ENCODE assay signal across 7 cellular contexts in genomic region chr7:29289156-29290021, GRCh38.
A peak's percentile ranks its signal among the peaks of the same experiment; 100 is the strongest.
DNase-seq lines count a peak whose midpoint lies in the region; ATAC-seq lines count a peak whose summit lies in the region.

No MANE protein-coding gene starts in this region.

- no peak overlapping the region for H3K4me3 Mint-ChIP-seq in naive thymus-derived CD8-positive, alpha-beta T cell

- ATAC-seq in GM19328 (IDR thresholded peaks at IDR 0.05; ENCODE audit: unreplicated experiment) (peak; percentile 52), HG03064 (IDR thresholded peaks at IDR 0.05; ENCODE audit: low read depth, unreplicated experiment) (peak; percentile 74), left ventricle myocardium superior (peak; percentile 43)
- no peak for ATAC-seq in naive thymus-derived CD8-positive, alpha-beta T cell

- H3K27me3 Mint-ChIP-seq in naive thymus-derived CD8-positive, alpha-beta T cell: peaks cover 0 to 7% (median 0%) of the 10 kb centered on the region in 5 donors

- no peaks in the 10 kb centered on the region for H3K36me3 Mint-ChIP-seq in naive thymus-derived CD8-positive, alpha-beta T cell

- intact Hi-C loops in left ventricle myocardium superior (cut with micrococcal nuclease): no loop called here

- peak; percentile 100 for DNase-seq in NCI-H69 (lab: John Stamatoyannopoulos, UW)
- peak; percentile 65 for DNase-seq in left ventricle myocardium superior
- no peak for DNase-seq in activated naive CD4-positive, alpha-beta T cell (lab: John Stamatoyannopoulos, UW)
- no peak for DNase-seq in activated CD4-positive, alpha-beta T cell treated with anti-CD3 and anti-CD28 coated beads for 4 hours
- no peak for DNase-seq in naive thymus-derived CD8-positive, alpha-beta T cell

- POLR2A ChIA-PET in naive thymus-derived CD8-positive, alpha-beta T cell (lab: Charles Lee): no interaction called here

- H3K4me1 Mint-ChIP-seq in naive thymus-derived CD8-positive, alpha-beta T cell: peaks cover 0 to 38% (median 9%) of the 10 kb centered on the region in 4 donors

- peaks cover 0 to 3% (median 0%) of the 10 kb centered on the region in 9 donors for H3K9me3 Mint-ChIP-seq in naive thymus-derived CD8-positive, alpha-beta T cell

- H3K27ac Mint-ChIP-seq in naive thymus-derived CD8-positive, alpha-beta T cell: no peak overlapping the region

Comparison
In these comparisons a context has a peak if more than half of its experiments do, and no peak if none do; other contexts are left out.
1. ATAC-seq: peak in GM19328 (single experiment), HG03064 (single experiment) and left ventricle myocardium superior (single experiment); none in naive thymus-derived CD8-positive, alpha-beta T cell (0 of 2).
2. DNase-seq: peak in NCI-H69 (single experiment) and left ventricle myocardium superior (single experiment); none in activated naive CD4-positive, alpha-beta T cell (0 of 4), activated CD4-positive, alpha-beta T cell treated with anti-CD3 and anti-CD28 coated beads for 4 hours (0 of 2) and naive thymus-derived CD8-positive, alpha-beta T cell (0 of 10).